Comparison of ENCODE assay signal across 15 cellular contexts in the genomic region with DNA sequence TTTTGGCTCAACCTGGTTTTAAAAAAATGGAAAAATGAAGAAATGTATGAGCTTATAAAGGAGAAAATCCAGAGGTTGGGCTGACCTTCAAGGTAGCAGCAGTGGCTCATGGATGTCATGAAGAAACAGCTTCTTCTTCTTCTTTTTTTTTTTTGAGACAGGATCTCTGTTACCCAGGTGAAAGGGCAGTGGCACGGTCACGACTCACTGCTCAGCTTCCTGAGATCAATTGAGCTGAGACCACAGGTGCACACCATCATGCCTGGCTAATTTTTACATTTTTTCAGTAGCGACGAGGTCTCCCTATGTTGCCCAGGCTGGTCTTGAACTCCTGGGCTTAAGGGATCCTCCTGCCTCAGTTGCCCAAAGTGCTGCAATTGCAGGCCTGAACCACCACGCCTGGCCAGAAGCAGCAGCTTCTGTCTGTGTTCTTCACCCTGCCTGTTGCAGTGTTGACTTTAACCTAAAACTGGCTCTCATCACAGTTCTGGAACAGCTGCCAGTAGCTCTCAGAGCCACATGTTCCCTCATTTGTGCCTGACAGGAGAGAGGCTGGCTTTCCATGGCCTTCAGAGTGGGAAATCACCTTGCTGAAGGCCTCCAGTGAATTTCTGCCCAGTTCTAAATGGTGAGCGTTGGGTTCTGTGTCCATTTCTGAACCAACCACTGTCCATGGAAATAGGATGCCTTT.
DNase-seq lines count a peak whose midpoint lies in the region; ATAC-seq, FAIRE-seq and TF ChIP-seq lines count a peak whose summit lies in the region.
"Had no signal": no experiment of that assay in that cellular context is flagged by ENCODE, and none has a peak within 500 bp of the region (broad histone marks: within the 10 kb centered on the region; RNA-seq: fewer than 3 reads in every experiment).

No MANE protein-coding gene starts in this region.

- WGBS in GM12878 (ENCODE audit: insufficient coverage, insufficient replicate concordance, low lambda C conversion rate, missing lambda C conversion rate), result 23% methylated on average over 6 of the region's 6 CpGs

- BruUV-seq in GM12878 (replicated peaks; lab: Mats Ljungman, UMichigan), result no TSS peak

- H3K4me1 ChIP-seq in GM12878 (ENCODE audit: control insufficient read depth, insufficient read depth, low read length), result peaks cover 6% of the 10 kb centered on the region

- no peaks in the 10 kb centered on the region for H3K36me3 ChIP-seq in GM12878 (ENCODE audit: control insufficient read depth in 2 of 2, insufficient read depth in 2 of 2, low read length in 1 of 2)

- CTCF ChIA-PET in GM12878 (lab: Yijun Ruan, JAX), result interaction anchor here (1.1 to 1.5 kb wide), 10 partner anchors 9 to 118 kb away, joined by 3 to 9 read pairs (median 4); a partner anchor contains a TSS

- no peaks in the 10 kb centered on the region for H4K20me1 ChIP-seq in GM12878 (ENCODE audit: control insufficient read depth, insufficient read depth)

- DNase-seq in GM12891 (ENCODE audit: insufficient read length, low spot score) (no peak), GM12878 (ENCODE audit: low read depth, low spot score) (peak; percentile 45), D341Med (ENCODE audit: low spot score) (no peak), NCI-H69 (lab: John Stamatoyannopoulos, UW) (no peak)
- DNase-seq: activated gamma-delta T cell, kidney, MM.1S, nephron progenitor cell, Right ventricle myocardium superior had no signal

- ATAC-seq in GM19438 (IDR thresholded peaks at IDR 0.05; ENCODE audit: low read depth, unreplicated experiment) (peak; percentile 86), HG03097 (IDR thresholded peaks at IDR 0.05; ENCODE audit: low FRiP score, unreplicated experiment) (peak; percentile 75), GM12878 (peak; percentile 98), GM19452 (IDR thresholded peaks at IDR 0.05; ENCODE audit: unreplicated experiment) (no peak), GM21360 (IDR thresholded peaks at IDR 0.05; ENCODE audit: unreplicated experiment) (no peak)
- ATAC-seq: stimulated activated effector memory CD8-positive, alpha-beta T cell treated with anti-CD3 and anti-CD28 coated beads, Interleukin-12 subunit alpha, Interleukin-12 subunit beta, amount 100 ng/mL, for 72 hours; WTC11 had no signal

- RAD21 ChIA-PET in GM12878 (lab: Charles Lee; ENCODE audit: unreplicated experiment), result interaction anchor here (0.5 to 1.6 kb wide), 12 partner anchors 8 to 467 kb away, joined by 3 to 10 read pairs (median 4); a partner anchor contains a TSS

- H3K27me3 ChIP-seq in GM12878 (replicated peaks in 1 of 2; ENCODE audit: control insufficient read depth in 2 of 2, insufficient read depth in 2 of 2, low read length in 1 of 2), result no peaks in the 10 kb centered on the region

- no peak overlapping the region for H3K9ac ChIP-seq in GM12878 (ENCODE audit: control insufficient read depth, insufficient read depth, low read length)

- TF ChIP-seq POLR2A in GM12891 (IDR thresholded peaks at IDR 0.05; ENCODE audit: low read depth, low read length) (no peak), GM12878 (IDR thresholded peaks at IDR 0.05; ENCODE audit: low read depth, low read length) (no peak)

- FAIRE-seq in GM12891 (lab: Jason Lieb, UNC) (peak; percentile 90), GM12878 (lab: Jason Lieb, UNC) (peak; percentile 35)
- FAIRE-seq: kidney had no signal

- peaks cover 2% of the 10 kb centered on the region; the same call in 2 of the 3 replicates for H3K9me3 ChIP-seq in GM12878 (replicated peaks; ENCODE audit: control insufficient read depth, insufficient read depth, low read length)

- no peak for TF ChIP-seq EP300 in GM12878 (IDR thresholded peaks at IDR 0.05; ENCODE audit: borderline replicate concordance in 1 of 2, control insufficient read depth in 1 of 2, low read depth in 2 of 2, low read length in 2 of 2)

- POLR2A ChIA-PET in GM12878 (lab: Charles Lee), result interaction anchor here (0.6 to 1.6 kb wide), 4 partner anchors 20 to 316 kb away, joined by 3 to 10 read pairs (median 6); no protein-coding TSS in a partner anchor

- SMC1A ChIA-PET in GM12878 (lab: Charles Lee; ENCODE audit: uncharacterized antibody, unreplicated experiment), result interaction anchor here (0.6 to 1.9 kb wide), 14 partner anchors 8 to 616 kb away, joined by 3 to 20 read pairs (median 4); no protein-coding TSS in a partner anchor

- intact Hi-C loops in GM12878 (cut with micrococcal nuclease; ENCODE audit: unreplicated experiment), result no loop called here

- TF ChIP-seq CTCF in GM12878 (IDR thresholded peaks at IDR 0.05 in 2 of 3, conservative IDR thresholded peaks at IDR 0.05 in 1 of 3; ENCODE audit: control insufficient read depth in 2 of 3, extremely low read depth in 1 of 3, insufficient read depth in 1 of 3, low read depth in 3 of 3, low read length in 3 of 3), result no peak

- TF ChIP-seq RAD21 in GM12878 (IDR thresholded peaks at IDR 0.05; ENCODE audit: insufficient read depth, low read depth, low read length), result no peak

- in situ Hi-C loops in GM12878 (cut with MboI), result no loop called here

- no peak overlapping the region for H3K4me2 ChIP-seq in GM12878 (ENCODE audit: control insufficient read depth, insufficient read depth)

- H3K27ac ChIP-seq in GM12878 (ENCODE audit: control insufficient read depth, insufficient read depth), result no peak overlapping the region

- no peak overlapping the region for H2AFZ ChIP-seq in GM12878 (ENCODE audit: control insufficient read depth, low read depth, low read length)

- H3K79me2 ChIP-seq in GM12878 (ENCODE audit: control insufficient read depth, insufficient read depth, low read length), result no peaks in the 10 kb centered on the region

- H3K4me3 ChIP-seq in GM12878, result no peak overlapping the region

TF ChIP-seq in GM12891, 5 proteins besides CTCF, POLR2A, EP300 and RAD21:
- TF ChIP-seq PAX5 (IDR thresholded peaks at IDR 0.05; ENCODE audit: insufficient read depth, low read length, severe bottlenecking) (peak; percentile 82), POU2F2 (IDR thresholded peaks at IDR 0.05; ENCODE audit: low read depth, low read length) (no peak)
TF ChIP-seq in GM12891: peak in this region for 1.

TF ChIP-seq in GM12878, 131 proteins besides CTCF, POLR2A, EP300 and RAD21:
- TF ChIP-seq ZNF217 (IDR thresholded peaks at IDR 0.05) (0 out of 2 replicates have a peak, but pooled peaks have one; percentile 33), BHLHE40 (IDR thresholded peaks at IDR 0.05; ENCODE audit: borderline replicate concordance in 1 of 2, low read depth in 2 of 2, low read length in 1 of 2) (0 out of 4 replicates have a peak, but pooled peaks of 1 of the 2 experiments have one; percentile 32), IKZF1 (conservative IDR thresholded peaks at IDR 0.05) (peak; percentile 37; the same call in 1 of the 2 replicates), ZNF384 (IDR thresholded peaks at IDR 0.05; ENCODE audit: borderline replicate concordance, low read depth, low read length) (peak; percentile 62), TCF3 (IDR thresholded peaks at IDR 0.05; ENCODE audit: borderline replicate concordance, insufficient read depth, low read depth, low read length) (0 out of 2 replicates have a peak, but pooled peaks have one; percentile 24), PAX5 (IDR thresholded peaks at IDR 0.05; ENCODE audit: borderline replicate concordance, low read depth, low read length) (peak; percentile 88), MXI1 (IDR thresholded peaks at IDR 0.05; ENCODE audit: low read depth, low read length) (no peak), DPF2 (IDR thresholded peaks at IDR 0.05) (peak; percentile 39; the same call in 1 of the 2 replicates), NR2F1 (conservative IDR thresholded peaks at IDR 0.05) (peak; percentile 83), EED (IDR thresholded peaks at IDR 0.05; ENCODE audit: low read depth) (0 out of 2 replicates have a peak, but pooled peaks have one; percentile 17), JUND (IDR thresholded peaks at IDR 0.05; ENCODE audit: low read depth, low read length) (no peak), SUZ12 (IDR thresholded peaks at IDR 0.05; ENCODE audit: unreplicated experiment) (no peak), RUNX3 (IDR thresholded peaks at IDR 0.05; ENCODE audit: low read length) (peak; percentile 34; the same call in 1 of the 2 replicates)
- TF ChIP-seq, protein P1, sequence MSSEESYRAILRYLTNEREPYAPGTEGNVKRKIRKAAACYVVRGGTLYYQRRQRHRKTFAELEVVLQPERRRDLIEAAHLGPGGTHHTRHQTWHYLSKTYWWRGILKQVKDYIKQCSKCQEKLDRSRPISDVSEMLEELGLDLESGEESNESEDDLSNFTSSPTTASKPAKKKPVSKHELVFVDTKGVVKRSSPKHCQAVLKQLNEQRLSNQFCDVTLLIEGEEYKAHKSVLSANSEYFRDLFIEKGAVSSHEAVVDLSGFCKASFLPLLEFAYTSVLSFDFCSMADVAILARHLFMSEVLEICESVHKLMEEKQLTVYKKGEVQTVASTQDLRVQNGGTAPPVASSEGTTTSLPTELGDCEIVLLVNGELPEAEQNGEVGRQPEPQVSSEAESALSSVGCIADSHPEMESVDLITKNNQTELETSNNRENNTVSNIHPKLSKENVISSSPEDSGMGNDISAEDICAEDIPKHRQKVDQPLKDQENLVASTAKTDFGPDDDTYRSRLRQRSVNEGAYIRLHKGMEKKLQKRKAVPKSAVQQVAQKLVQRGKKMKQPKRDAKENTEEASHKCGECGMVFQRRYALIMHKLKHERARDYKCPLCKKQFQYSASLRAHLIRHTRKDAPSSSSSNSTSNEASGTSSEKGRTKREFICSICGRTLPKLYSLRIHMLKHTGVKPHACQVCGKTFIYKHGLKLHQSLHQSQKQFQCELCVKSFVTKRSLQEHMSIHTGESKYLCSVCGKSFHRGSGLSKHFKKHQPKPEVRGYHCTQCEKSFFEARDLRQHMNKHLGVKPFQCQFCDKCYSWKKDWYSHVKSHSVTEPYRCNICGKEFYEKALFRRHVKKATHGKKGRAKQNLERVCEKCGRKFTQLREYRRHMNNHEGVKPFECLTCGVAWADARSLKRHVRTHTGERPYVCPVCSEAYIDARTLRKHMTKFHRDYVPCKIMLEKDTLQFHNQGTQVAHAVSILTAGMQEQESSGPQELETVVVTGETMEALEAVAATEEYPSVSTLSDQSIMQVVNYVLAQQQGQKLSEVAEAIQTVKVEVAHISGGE (CRISPR knock-in tag; IDR thresholded peaks at IDR 0.05), result no peak

Comparison
In these comparisons a context has a peak if more than half of its experiments do, and no peak if none do; other contexts are left out.
1. ATAC-seq: peak in GM19438 (single experiment), HG03097 (single experiment) and GM12878 (single experiment); none in GM19452 (single experiment) and GM21360 (single experiment).